Comparison of ENCODE assay signal across 1 cellular context in genomic region chr22:50600967-50601668, GRCh38.
TF ChIP-seq lines count a peak whose summit lies in the region.

No MANE protein-coding gene starts in this region.

TF ChIP-seq in endothelial cell of umbilical vein, 7 proteins besides CTCF, POLR2A, EP300 and RAD21:
- no peak for TF ChIP-seq FOS (IDR thresholded peaks at IDR 0.05; ENCODE audit: borderline replicate concordance, insufficient read depth, low read length)
- no peak for TF ChIP-seq MYC (IDR thresholded peaks at IDR 0.05; ENCODE audit: low read depth, low read length)
- no peak for TF ChIP-seq MAX (IDR thresholded peaks at IDR 0.05; ENCODE audit: insufficient read depth, insufficient read length)
- no peak for TF ChIP-seq GATA2 (IDR thresholded peaks at IDR 0.05; ENCODE audit: insufficient read depth, insufficient read length, low read depth, low read length)
- no peak for TF ChIP-seq POLR2AphosphoS5 (IDR thresholded peaks at IDR 0.05; ENCODE audit: insufficient read depth, low read depth, low read length)
- TF ChIP-seq EZH2 (IDR thresholded peaks at IDR 0.05; ENCODE audit: borderline replicate concordance, low read depth, low read length, severe bottlenecking): peak; percentile 74
- TF ChIP-seq JUN (IDR thresholded peaks at IDR 0.05; ENCODE audit: borderline replicate concordance, insufficient read depth, insufficient read length, low read depth): no peak
